In the genomic region with DNA sequence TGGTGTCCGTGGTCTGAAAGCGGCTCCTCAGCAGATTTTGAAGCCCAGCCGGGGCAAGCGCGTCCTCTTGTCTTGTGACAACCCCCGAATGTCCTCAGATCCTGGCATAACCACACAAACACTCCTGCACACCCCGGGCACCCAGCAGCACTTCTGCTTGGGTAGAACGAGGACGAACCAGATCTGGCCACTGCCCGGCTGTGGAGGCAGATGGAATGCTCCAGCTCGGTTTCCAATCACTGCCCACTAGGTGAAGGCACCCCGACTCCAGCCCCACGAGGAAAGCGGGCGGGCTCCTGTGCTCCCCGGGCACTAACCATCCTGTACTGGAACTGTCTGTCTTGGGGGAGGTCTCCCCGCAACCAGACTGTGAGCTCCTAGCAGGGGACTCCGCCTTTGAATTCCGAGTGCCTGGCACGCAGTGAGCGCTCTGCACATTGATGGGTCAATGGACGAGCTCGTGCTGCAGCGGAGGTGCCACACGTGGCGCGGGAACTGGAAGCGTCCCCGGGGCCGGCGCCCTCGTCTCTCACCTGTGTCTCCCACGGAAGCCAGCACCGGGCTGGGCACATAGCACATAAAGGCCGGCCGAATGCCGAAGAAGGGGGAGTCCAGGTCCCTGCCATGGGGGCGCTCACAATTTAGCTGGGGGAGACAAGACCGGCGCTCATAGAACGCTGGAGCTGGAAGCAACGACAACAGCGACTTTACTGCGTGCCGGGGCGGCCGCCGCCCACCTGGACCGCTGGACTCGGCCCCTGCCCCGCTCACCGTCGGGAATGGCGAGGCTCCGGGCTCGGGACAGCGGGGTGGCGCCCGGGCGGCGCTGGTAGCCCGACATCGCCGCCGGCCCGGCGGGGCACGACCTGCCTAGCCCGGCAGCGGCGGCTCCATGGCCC, we compare ENCODE assay signal across 8 cellular contexts. TPM values are rescaled to one million over a fixed set of nuclear protein-coding genes. Genes with fewer than 3 reads are reported as not detected.
DNase-seq lines count a peak whose midpoint lies in the region; ATAC-seq and TF ChIP-seq lines count a peak whose summit lies in the region.

No MANE protein-coding gene starts in this region.

- peaks cover 56 to 66% (median 64%) of the 10 kb centered on the region in 11 experiments for H3K36me3 ChIP-seq in BLaER1 treated with 17β-estradiol and CSF1 and Interleukin-3, amounts not matched to agents 10 nM and 100 nM
- H3K36me3 ChIP-seq in breast epithelium (no peaks in the 10 kb centered on the region), kidney epithelial cell (ENCODE audit: control insufficient read depth, insufficient read depth, low read length) (peaks cover 7% of the 10 kb centered on the region)

- no peak for TF ChIP-seq POLR2A in breast epithelium (IDR thresholded peaks at IDR 0.05)

- H3K27me3 ChIP-seq in BLaER1 treated with 17β-estradiol and CSF1 and Interleukin-3, amounts not matched to agents 10 nM and 100 nM, result no peaks in the 10 kb centered on the region
- H3K27me3 ChIP-seq in breast epithelium (no peaks in the 10 kb centered on the region), kidney epithelial cell (ENCODE audit: control insufficient read depth, insufficient read depth, low read length) (no peaks in the 10 kb centered on the region)

- peaks cover 30 to 67% (median 52%) of the 10 kb centered on the region in 11 experiments; a peak in 21 of 22 replicates for H4K20me1 ChIP-seq in BLaER1 treated with 17β-estradiol and CSF1 and Interleukin-3, amounts not matched to agents 10 nM and 100 nM

- H3K4me2 ChIP-seq in BLaER1 treated with 17β-estradiol and CSF1 and Interleukin-3, amounts not matched to agents 10 nM and 100 nM, result peak overlapping the region; percentile 82 to 100 (median 98)

- intact Hi-C loops in breast epithelium (cut with DNase I; ENCODE audit: low total_unique reads), result no loop called here

- TF ChIP-seq CTCF in breast epithelium (IDR thresholded peaks at IDR 0.05) (no peak), kidney epithelial cell (IDR thresholded peaks at IDR 0.05; ENCODE audit: insufficient read depth, low read length, poor library complexity, severe bottlenecking) (no peak)

- peak overlapping the region; percentile 89 to 99 (median 94) for H3K27ac ChIP-seq in BLaER1 treated with 17β-estradiol and CSF1 and Interleukin-3, amounts not matched to agents 10 nM and 100 nM
- peak overlapping the region in 1 of 2 donors; percentile 90 for H3K27ac ChIP-seq in breast epithelium

- ATAC-seq in GM19043 (IDR thresholded peaks at IDR 0.05; ENCODE audit: low read depth, unreplicated experiment) (peak; percentile 15), HG03439 (IDR thresholded peaks at IDR 0.05; ENCODE audit: unreplicated experiment) (peak; percentile 18), SK-N-SH treated with all-trans-retinoic acid at 6 μM for 48 hours (peak; percentile 71)

- H3K9ac ChIP-seq in BLaER1 treated with 17β-estradiol and CSF1 and Interleukin-3, amounts not matched to agents 10 nM and 100 nM, result peak overlapping the region; percentile 85 to 99 (median 94)

- H3K9me3 ChIP-seq in BLaER1 treated with 17β-estradiol and CSF1 and Interleukin-3, amounts not matched to agents 10 nM and 100 nM (replicated peaks in 1 of 11), result no peaks in the 10 kb centered on the region
- H3K9me3 ChIP-seq in breast epithelium, result no peaks in the 10 kb centered on the region

- DNase-seq in breast epithelium (ENCODE audit: low spot score in 2 of 2), result peak in 1 of 2 donors; percentile 32
- DNase-seq in kidney epithelial cell (ENCODE audit: low read depth), result no peak
- peak; percentile 16 for DNase-seq in stimulated activated CD4-positive, alpha-beta T cell treated with anti-CD3 and anti-CD28 coated beads, Interleukin-2, amount 100 ng/mL, for 4 hours (ENCODE audit: low read depth)
- no peak for DNase-seq in mesenteric fat pad (ENCODE audit: low spot score)

- H3K4me1 ChIP-seq in BLaER1 treated with 17β-estradiol and CSF1 and Interleukin-3, amounts not matched to agents 10 nM and 100 nM, result peaks cover 47 to 64% (median 56%) of the 10 kb centered on the region in 10 experiments
- H3K4me1 ChIP-seq in breast epithelium, result peaks cover 0 to 23% of the 10 kb centered on the region in 2 donors

- peak overlapping the region; percentile 78 to 100 (median 94) for H3K4me3 ChIP-seq in BLaER1 treated with 17β-estradiol and CSF1 and Interleukin-3, amounts not matched to agents 10 nM and 100 nM
- peak overlapping the region; percentile 92 to 100 (median 94) for H3K4me3 ChIP-seq in breast epithelium
- H3K4me3 ChIP-seq in kidney epithelial cell (ENCODE audit: low read depth, low read length), result peak overlapping the region; percentile 96

TF ChIP-seq in SK-N-SH treated with all-trans-retinoic acid at 6 μM for 48 hours, 23 proteins besides CTCF, POLR2A, EP300 and RAD21 (continues in another document):
- TF ChIP-seq ZC3H10 (CRISPR knock-in tag; IDR thresholded peaks at IDR 0.05) (no peak), SNAI2 (CRISPR knock-in tag; IDR thresholded peaks at IDR 0.05) (no peak), ZNF8 (CRISPR knock-in tag; IDR thresholded peaks at IDR 0.05) (no peak), ISL1 (CRISPR knock-in tag; IDR thresholded peaks at IDR 0.05) (no peak), RARB (CRISPR knock-in tag; IDR thresholded peaks at IDR 0.05) (no peak), ARNTL (CRISPR knock-in tag; IDR thresholded peaks at IDR 0.05; ENCODE audit: borderline replicate concordance, low read depth) (no peak), BACH2 (CRISPR knock-in tag; IDR thresholded peaks at IDR 0.05; ENCODE audit: borderline replicate concordance) (no peak), ESRRG (CRISPR knock-in tag; IDR thresholded peaks at IDR 0.05) (no peak), TOX (CRISPR knock-in tag; IDR thresholded peaks at IDR 0.05; ENCODE audit: borderline replicate concordance) (no peak)
- TF ChIP-seq, protein P1, sequence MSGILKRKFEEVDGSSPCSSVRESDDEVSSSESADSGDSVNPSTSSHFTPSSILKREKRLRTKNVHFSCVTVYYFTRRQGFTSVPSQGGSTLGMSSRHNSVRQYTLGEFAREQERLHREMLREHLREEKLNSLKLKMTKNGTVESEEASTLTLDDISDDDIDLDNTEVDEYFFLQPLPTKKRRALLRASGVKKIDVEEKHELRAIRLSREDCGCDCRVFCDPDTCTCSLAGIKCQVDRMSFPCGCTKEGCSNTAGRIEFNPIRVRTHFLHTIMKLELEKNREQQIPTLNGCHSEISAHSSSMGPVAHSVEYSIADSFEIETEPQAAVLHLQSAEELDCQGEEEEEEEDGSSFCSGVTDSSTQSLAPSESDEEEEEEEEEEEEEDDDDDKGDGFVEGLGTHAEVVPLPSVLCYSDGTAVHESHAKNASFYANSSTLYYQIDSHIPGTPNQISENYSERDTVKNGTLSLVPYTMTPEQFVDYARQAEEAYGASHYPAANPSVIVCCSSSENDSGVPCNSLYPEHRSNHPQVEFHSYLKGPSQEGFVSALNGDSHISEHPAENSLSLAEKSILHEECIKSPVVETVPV (CRISPR knock-in tag; IDR thresholded peaks at IDR 0.05), result no peak
- TF ChIP-seq, protein P2, sequence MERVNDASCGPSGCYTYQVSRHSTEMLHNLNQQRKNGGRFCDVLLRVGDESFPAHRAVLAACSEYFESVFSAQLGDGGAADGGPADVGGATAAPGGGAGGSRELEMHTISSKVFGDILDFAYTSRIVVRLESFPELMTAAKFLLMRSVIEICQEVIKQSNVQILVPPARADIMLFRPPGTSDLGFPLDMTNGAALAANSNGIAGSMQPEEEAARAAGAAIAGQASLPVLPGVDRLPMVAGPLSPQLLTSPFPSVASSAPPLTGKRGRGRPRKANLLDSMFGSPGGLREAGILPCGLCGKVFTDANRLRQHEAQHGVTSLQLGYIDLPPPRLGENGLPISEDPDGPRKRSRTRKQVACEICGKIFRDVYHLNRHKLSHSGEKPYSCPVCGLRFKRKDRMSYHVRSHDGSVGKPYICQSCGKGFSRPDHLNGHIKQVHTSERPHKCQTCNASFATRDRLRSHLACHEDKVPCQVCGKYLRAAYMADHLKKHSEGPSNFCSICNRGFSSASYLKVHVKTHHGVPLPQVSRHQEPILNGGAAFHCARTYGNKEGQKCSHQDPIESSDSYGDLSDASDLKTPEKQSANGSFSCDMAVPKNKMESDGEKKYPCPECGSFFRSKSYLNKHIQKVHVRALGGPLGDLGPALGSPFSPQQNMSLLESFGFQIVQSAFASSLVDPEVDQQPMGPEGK (CRISPR knock-in tag; IDR thresholded peaks at IDR 0.05; ENCODE audit: borderline replicate concordance), result no peak
- TF ChIP-seq, protein P3, sequence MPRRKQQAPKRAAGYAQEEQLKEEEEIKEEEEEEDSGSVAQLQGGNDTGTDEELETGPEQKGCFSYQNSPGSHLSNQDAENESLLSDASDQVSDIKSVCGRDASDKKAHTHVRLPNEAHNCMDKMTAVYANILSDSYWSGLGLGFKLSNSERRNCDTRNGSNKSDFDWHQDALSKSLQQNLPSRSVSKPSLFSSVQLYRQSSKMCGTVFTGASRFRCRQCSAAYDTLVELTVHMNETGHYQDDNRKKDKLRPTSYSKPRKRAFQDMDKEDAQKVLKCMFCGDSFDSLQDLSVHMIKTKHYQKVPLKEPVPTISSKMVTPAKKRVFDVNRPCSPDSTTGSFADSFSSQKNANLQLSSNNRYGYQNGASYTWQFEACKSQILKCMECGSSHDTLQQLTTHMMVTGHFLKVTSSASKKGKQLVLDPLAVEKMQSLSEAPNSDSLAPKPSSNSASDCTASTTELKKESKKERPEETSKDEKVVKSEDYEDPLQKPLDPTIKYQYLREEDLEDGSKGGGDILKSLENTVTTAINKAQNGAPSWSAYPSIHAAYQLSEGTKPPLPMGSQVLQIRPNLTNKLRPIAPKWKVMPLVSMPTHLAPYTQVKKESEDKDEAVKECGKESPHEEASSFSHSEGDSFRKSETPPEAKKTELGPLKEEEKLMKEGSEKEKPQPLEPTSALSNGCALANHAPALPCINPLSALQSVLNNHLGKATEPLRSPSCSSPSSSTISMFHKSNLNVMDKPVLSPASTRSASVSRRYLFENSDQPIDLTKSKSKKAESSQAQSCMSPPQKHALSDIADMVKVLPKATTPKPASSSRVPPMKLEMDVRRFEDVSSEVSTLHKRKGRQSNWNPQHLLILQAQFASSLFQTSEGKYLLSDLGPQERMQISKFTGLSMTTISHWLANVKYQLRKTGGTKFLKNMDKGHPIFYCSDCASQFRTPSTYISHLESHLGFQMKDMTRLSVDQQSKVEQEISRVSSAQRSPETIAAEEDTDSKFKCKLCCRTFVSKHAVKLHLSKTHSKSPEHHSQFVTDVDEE (CRISPR knock-in tag; IDR thresholded peaks at IDR 0.05), result no peak

RNA-seq across cellular contexts. Expression of gene ENTR1, which starts 0.6 kb away (rescaled TPM):
- 10 to 100 TPM; 23.7 to 54.4 (median 36.0) TPM for total RNA-seq in breast epithelium
- total RNA-seq in kidney epithelial cell, result 65.7 and 71.4 TPM in 2 replicates
- 43.6 TPM for total RNA-seq in mesenteric fat pad

RNA-seq across cellular contexts. Expression of gene PMPCA, which starts 0.7 kb away (rescaled TPM):
- total RNA-seq in breast epithelium (10 to 100 TPM; 31.4 to 37.0 (median 35.1) TPM), kidney epithelial cell (49.9 and 50.5 TPM in 2 replicates), mesenteric fat pad (47.3 TPM)

RNA-seq across cellular contexts. Expression of gene SNAPC4, which starts 9.8 kb away (rescaled TPM):
- total RNA-seq in breast epithelium (1 to 10 TPM; 4.6 to 7.5 (median 6.7) TPM), kidney epithelial cell (14.9 and 21.0 TPM in 2 replicates), mesenteric fat pad (6.3 TPM)

RNA-seq across cellular contexts. Expression of gene INPP5E, which starts 29.8 kb away (rescaled TPM):
- total RNA-seq in breast epithelium (1 to 10 TPM; 6.2 to 8.5 (median 8.2) TPM), kidney epithelial cell (14.5 and 20.6 TPM in 2 replicates), mesenteric fat pad (11.4 TPM)

RNA-seq across cellular contexts. Expression of gene CARD9, which starts 36.3 kb away (rescaled TPM):
- total RNA-seq in breast epithelium (1 to 10 TPM; 3.0 to 7.6 (median 3.3) TPM), kidney epithelial cell (1.9 and 2.0 TPM in 2 replicates), mesenteric fat pad (4.3 TPM)

Comparison
In these comparisons a context has a peak if more than half of its experiments do, and no peak if none do; other contexts are left out.
1. ATAC-seq: peak in every context shown above with its lines; median percentile 71 in SK-N-SH treated with all-trans-retinoic acid at 6 μM for 48 hours; 18 in HG03439; 15 in GM19043.